1 cellular context compared by ENCODE assay signal in the genomic region with DNA sequence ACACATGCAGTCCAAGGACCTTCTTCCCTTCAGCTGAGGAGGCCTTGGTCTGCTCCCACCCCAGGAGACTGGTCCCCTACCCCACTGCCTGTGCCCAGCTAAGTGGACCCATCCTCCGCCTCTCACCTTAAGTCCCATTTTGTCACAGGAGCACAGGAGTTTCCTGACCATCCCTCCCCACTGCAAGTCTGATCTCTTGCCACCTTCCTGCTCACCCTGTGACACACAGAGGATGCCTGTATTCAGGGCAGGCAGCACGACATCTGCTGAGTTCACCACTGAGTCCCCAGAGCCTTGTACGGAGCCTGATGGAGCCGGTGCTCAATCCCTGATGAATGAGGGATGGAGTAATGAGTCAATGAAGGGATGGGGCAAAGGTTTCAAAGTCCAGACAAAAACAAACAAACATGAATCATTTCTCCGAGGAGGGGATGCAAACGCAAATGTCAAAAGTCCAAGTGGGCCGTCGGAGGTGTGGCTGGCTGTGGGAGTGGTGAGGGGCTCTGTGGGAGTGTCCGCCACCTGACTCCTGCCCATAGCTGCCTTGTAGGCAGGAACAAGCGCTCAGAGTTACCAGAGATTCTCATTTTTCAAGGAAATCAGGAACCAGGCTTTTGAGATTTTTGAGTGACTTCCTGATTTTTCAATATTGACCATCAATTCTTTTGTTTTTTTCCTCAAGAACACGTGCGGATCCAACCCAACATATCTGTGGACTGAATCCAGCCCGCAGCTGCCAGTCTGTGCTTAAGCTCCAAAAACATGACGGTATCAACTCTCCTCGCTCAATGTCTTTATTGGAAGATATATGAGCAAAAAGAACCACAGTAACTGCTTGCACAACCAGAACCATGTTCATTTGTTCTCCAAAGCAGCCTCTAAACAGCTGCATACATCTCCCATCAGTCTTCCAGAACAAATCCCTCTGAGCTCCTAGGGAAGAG.
TF ChIP-seq lines count a peak whose summit lies in the region.

No MANE protein-coding gene starts in this region.

TF ChIP-seq in HepG2, 621 proteins besides CTCF, POLR2A, EP300 and RAD21 (continued from another document and continues in another):
- TF ChIP-seq, protein P1, sequence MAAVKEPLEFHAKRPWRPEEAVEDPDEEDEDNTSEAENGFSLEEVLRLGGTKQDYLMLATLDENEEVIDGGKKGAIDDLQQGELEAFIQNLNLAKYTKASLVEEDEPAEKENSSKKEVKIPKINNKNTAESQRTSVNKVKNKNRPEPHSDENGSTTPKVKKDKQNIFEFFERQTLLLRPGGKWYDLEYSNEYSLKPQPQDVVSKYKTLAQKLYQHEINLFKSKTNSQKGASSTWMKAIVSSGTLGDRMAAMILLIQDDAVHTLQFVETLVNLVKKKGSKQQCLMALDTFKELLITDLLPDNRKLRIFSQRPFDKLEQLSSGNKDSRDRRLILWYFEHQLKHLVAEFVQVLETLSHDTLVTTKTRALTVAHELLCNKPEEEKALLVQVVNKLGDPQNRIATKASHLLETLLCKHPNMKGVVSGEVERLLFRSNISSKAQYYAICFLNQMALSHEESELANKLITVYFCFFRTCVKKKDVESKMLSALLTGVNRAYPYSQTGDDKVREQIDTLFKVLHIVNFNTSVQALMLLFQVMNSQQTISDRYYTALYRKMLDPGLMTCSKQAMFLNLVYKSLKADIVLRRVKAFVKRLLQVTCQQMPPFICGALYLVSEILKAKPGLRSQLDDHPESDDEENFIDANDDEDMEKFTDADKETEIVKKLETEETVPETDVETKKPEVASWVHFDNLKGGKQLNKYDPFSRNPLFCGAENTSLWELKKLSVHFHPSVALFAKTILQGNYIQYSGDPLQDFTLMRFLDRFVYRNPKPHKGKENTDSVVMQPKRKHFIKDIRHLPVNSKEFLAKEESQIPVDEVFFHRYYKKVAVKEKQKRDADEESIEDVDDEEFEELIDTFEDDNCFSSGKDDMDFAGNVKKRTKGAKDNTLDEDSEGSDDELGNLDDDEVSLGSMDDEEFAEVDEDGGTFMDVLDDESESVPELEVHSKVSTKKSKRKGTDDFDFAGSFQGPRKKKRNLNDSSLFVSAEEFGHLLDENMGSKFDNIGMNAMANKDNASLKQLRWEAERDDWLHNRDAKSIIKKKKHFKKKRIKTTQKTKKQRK (IDR thresholded peaks at IDR 0.05; ENCODE audit: low read length) = no peak
- TF ChIP-seq, protein P2, sequence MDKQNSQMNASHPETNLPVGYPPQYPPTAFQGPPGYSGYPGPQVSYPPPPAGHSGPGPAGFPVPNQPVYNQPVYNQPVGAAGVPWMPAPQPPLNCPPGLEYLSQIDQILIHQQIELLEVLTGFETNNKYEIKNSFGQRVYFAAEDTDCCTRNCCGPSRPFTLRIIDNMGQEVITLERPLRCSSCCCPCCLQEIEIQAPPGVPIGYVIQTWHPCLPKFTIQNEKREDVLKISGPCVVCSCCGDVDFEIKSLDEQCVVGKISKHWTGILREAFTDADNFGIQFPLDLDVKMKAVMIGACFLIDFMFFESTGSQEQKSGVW (CRISPR knock-in tag; IDR thresholded peaks at IDR 0.05; ENCODE audit: borderline replicate concordance) = no peak
- TF ChIP-seq GLI4 (CRISPR knock-in tag; IDR thresholded peaks at IDR 0.05; ENCODE audit: borderline replicate concordance) (no peak), IKZF4 (CRISPR knock-in tag; IDR thresholded peaks at IDR 0.05; ENCODE audit: borderline replicate concordance, low read depth, not compliant biosample characterization) (no peak), KDM5A (IDR thresholded peaks at IDR 0.05; ENCODE audit: borderline replicate concordance, low read length) (no peak), ZMYM3 (CRISPR knock-in tag; IDR thresholded peaks at IDR 0.05) (peak; percentile 100), ZNF441 (CRISPR knock-in tag; IDR thresholded peaks at IDR 0.05; ENCODE audit: borderline replicate concordance) (no peak), BORCS8-MEF2B (CRISPR knock-in tag; IDR thresholded peaks at IDR 0.05) (peak; percentile 70; the same call in 1 of the 2 replicates), ZNF12 (CRISPR knock-in tag; IDR thresholded peaks at IDR 0.05) (no peak), CCAR2 (optimal IDR thresholded peaks at IDR 0.05; ENCODE audit: low read depth, low read length) (no peak), IRF2 (CRISPR knock-in tag; IDR thresholded peaks at IDR 0.05) (peak; percentile 88), ZNF124 (CRISPR knock-in tag; IDR thresholded peaks at IDR 0.05) (no peak), PRMT3 (CRISPR knock-in tag; IDR thresholded peaks at IDR 0.05; ENCODE audit: borderline replicate concordance, low read depth) (no peak), STAT5B (CRISPR knock-in tag; IDR thresholded peaks at IDR 0.05) (0 out of 2 replicates have a peak, but pooled peaks have one; percentile 48), FOXK1 (CRISPR knock-in tag; IDR thresholded peaks at IDR 0.05; ENCODE audit: borderline replicate concordance, low read depth) (peak; percentile 77; the same call in 1 of the 2 replicates), AGO2 (optimal IDR thresholded peaks at IDR 0.05; ENCODE audit: low read depth, low read length) (no peak), ZSCAN9 (CRISPR knock-in tag; IDR thresholded peaks at IDR 0.05; ENCODE audit: borderline replicate concordance) (no peak), ATF1 (CRISPR knock-in tag; IDR thresholded peaks at IDR 0.05) (no peak), HDAC6 (IDR thresholded peaks at IDR 0.05; ENCODE audit: low read depth, low read length) (no peak), ZNF703 (CRISPR knock-in tag; IDR thresholded peaks at IDR 0.05; ENCODE audit: borderline replicate concordance) (no peak)
- TF ChIP-seq, protein P3, sequence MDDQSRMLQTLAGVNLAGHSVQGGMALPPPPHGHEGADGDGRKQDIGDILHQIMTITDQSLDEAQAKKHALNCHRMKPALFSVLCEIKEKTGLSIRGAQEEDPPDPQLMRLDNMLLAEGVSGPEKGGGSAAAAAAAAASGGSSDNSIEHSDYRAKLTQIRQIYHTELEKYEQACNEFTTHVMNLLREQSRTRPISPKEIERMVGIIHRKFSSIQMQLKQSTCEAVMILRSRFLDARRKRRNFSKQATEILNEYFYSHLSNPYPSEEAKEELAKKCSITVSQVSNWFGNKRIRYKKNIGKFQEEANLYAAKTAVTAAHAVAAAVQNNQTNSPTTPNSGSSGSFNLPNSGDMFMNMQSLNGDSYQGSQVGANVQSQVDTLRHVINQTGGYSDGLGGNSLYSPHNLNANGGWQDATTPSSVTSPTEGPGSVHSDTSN (CRISPR knock-in tag; IDR thresholded peaks at IDR 0.05; ENCODE audit: borderline replicate concordance) = no peak
- TF ChIP-seq, protein P4, sequence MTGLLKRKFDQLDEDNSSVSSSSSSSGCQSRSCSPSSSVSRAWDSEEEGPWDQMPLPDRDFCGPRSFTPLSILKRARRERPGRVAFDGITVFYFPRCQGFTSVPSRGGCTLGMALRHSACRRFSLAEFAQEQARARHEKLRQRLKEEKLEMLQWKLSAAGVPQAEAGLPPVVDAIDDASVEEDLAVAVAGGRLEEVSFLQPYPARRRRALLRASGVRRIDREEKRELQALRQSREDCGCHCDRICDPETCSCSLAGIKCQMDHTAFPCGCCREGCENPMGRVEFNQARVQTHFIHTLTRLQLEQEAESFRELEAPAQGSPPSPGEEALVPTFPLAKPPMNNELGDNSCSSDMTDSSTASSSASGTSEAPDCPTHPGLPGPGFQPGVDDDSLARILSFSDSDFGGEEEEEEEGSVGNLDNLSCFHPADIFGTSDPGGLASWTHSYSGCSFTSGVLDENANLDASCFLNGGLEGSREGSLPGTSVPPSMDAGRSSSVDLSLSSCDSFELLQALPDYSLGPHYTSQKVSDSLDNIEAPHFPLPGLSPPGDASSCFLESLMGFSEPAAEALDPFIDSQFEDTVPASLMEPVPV (CRISPR knock-in tag; IDR thresholded peaks at IDR 0.05) = 0 out of 2 replicates have a peak, but pooled peaks have one; percentile 48
- TF ChIP-seq, protein P5, sequence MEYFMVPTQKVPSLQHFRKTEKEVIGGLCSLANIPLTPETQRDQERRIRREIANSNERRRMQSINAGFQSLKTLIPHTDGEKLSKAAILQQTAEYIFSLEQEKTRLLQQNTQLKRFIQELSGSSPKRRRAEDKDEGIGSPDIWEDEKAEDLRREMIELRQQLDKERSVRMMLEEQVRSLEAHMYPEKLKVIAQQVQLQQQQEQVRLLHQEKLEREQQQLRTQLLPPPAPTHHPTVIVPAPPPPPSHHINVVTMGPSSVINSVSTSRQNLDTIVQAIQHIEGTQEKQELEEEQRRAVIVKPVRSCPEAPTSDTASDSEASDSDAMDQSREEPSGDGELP (IDR thresholded peaks at IDR 0.05; ENCODE audit: borderline replicate concordance, low read depth) = peak; percentile 67; the same call in 1 of the 2 replicates
- TF ChIP-seq, protein P6, sequence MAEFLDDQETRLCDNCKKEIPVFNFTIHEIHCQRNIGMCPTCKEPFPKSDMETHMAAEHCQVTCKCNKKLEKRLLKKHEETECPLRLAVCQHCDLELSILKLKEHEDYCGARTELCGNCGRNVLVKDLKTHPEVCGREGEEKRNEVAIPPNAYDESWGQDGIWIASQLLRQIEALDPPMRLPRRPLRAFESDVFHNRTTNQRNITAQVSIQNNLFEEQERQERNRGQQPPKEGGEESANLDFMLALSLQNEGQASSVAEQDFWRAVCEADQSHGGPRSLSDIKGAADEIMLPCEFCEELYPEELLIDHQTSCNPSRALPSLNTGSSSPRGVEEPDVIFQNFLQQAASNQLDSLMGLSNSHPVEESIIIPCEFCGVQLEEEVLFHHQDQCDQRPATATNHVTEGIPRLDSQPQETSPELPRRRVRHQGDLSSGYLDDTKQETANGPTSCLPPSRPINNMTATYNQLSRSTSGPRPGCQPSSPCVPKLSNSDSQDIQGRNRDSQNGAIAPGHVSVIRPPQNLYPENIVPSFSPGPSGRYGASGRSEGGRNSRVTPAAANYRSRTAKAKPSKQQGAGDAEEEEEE (CRISPR knock-in tag; IDR thresholded peaks at IDR 0.05; ENCODE audit: borderline replicate concordance) = no peak
- TF ChIP-seq, protein P7, sequence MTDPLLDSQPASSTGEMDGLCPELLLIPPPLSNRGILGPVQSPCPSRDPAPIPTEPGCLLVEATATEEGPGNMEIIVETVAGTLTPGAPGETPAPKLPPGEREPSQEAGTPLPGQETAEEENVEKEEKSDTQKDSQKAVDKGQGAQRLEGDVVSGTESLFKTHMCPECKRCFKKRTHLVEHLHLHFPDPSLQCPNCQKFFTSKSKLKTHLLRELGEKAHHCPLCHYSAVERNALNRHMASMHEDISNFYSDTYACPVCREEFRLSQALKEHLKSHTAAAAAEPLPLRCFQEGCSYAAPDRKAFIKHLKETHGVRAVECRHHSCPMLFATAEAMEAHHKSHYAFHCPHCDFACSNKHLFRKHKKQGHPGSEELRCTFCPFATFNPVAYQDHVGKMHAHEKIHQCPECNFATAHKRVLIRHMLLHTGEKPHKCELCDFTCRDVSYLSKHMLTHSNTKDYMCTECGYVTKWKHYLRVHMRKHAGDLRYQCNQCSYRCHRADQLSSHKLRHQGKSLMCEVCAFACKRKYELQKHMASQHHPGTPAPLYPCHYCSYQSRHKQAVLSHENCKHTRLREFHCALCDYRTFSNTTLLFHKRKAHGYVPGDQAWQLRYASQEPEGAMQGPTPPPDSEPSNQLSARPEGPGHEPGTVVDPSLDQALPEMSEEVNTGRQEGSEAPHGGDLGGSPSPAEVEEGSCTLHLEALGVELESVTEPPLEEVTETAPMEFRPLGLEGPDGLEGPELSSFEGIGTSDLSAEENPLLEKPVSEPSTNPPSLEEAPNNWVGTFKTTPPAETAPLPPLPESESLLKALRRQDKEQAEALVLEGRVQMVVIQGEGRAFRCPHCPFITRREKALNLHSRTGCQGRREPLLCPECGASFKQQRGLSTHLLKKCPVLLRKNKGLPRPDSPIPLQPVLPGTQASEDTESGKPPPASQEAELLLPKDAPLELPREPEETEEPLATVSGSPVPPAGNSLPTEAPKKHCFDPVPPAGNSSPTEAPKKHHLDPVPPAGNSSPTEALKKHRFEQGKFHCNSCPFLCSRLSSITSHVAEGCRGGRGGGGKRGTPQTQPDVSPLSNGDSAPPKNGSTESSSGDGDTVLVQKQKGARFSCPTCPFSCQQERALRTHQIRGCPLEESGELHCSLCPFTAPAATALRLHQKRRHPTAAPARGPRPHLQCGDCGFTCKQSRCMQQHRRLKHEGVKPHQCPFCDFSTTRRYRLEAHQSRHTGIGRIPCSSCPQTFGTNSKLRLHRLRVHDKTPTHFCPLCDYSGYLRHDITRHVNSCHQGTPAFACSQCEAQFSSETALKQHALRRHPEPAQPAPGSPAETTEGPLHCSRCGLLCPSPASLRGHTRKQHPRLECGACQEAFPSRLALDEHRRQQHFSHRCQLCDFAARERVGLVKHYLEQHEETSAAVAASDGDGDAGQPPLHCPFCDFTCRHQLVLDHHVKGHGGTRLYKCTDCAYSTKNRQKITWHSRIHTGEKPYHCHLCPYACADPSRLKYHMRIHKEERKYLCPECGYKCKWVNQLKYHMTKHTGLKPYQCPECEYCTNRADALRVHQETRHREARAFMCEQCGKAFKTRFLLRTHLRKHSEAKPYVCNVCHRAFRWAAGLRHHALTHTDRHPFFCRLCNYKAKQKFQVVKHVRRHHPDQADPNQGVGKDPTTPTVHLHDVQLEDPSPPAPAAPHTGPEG (CRISPR knock-in tag; IDR thresholded peaks at IDR 0.05) = 0 out of 2 replicates have a peak, but pooled peaks have one; percentile 56
- TF ChIP-seq, protein P8, sequence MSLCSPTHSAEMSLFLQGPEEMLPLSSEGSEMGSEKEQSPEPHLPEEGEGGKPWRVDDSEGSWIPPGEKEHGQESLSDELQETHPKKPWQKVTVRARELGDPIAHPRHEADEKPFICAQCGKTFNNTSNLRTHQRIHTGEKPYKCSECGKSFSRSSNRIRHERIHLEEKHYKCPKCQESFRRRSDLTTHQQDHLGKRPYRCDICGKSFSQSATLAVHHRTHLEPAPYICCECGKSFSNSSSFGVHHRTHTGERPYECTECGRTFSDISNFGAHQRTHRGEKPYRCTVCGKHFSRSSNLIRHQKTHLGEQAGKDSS (CRISPR knock-in tag; IDR thresholded peaks at IDR 0.05; ENCODE audit: borderline replicate concordance, low read depth) = peak; percentile 100
- TF ChIP-seq, protein P9, sequence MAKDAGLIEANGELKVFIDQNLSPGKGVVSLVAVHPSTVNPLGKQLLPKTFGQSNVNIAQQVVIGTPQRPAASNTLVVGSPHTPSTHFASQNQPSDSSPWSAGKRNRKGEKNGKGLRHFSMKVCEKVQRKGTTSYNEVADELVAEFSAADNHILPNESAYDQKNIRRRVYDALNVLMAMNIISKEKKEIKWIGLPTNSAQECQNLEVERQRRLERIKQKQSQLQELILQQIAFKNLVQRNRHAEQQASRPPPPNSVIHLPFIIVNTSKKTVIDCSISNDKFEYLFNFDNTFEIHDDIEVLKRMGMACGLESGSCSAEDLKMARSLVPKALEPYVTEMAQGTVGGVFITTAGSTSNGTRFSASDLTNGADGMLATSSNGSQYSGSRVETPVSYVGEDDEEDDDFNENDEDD (CRISPR knock-in tag; IDR thresholded peaks at IDR 0.05; ENCODE audit: borderline replicate concordance) = no peak; the same call in 1 of the 2 replicates
- TF ChIP-seq, protein P10, sequence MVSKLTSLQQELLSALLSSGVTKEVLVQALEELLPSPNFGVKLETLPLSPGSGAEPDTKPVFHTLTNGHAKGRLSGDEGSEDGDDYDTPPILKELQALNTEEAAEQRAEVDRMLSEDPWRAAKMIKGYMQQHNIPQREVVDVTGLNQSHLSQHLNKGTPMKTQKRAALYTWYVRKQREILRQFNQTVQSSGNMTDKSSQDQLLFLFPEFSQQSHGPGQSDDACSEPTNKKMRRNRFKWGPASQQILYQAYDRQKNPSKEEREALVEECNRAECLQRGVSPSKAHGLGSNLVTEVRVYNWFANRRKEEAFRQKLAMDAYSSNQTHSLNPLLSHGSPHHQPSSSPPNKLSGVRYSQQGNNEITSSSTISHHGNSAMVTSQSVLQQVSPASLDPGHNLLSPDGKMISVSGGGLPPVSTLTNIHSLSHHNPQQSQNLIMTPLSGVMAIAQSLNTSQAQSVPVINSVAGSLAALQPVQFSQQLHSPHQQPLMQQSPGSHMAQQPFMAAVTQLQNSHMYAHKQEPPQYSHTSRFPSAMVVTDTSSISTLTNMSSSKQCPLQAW (CRISPR knock-in tag; IDR thresholded peaks at IDR 0.05) = peak; percentile 93
